Comparison of ENCODE assay signal across 31 cellular contexts in the genomic region with DNA sequence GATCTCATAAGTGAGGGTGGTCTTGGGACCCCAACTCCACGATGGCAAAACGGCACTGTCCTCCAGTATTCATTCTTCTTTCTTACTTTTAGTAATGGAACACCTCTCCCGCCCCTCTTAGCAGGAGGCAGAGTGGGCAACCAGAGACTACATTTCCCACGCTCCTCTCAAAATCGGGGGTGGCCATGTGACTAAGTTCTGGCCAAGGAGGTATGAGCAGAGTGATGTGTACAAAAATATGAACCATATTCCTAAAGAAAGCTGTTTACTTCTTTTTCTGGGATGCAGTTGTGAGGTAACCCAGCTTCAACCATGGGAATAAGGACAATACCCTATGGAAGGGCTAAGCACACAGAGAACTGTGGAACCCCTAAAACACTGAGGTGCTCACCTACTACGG. TPM values are rescaled to one million over a fixed set of nuclear protein-coding genes. Genes with fewer than 3 reads are reported as not detected.
DNase-seq lines count a peak whose midpoint lies in the region; ATAC-seq and TF ChIP-seq lines count a peak whose summit lies in the region.
"Had no signal": no experiment of that assay in that cellular context is flagged by ENCODE, and none has a peak within 500 bp of the region (broad histone marks: within the 10 kb centered on the region; RNA-seq: fewer than 3 reads in every experiment).

No MANE protein-coding gene starts in this region.

- TF ChIP-seq CTCF in MCF 10A (IDR thresholded peaks at IDR 0.05; ENCODE audit: unreplicated experiment) (no peak), mammary epithelial cell (conservative IDR thresholded peaks at IDR 0.05 in 1 of 2, IDR thresholded peaks at IDR 0.05 in 1 of 2; ENCODE audit: extremely low read depth in 1 of 2, insufficient read depth in 1 of 2, low read depth in 1 of 2, low read length in 2 of 2) (no peak), C4-2B (conservative IDR thresholded peaks at IDR 0.05) (no peak), WTC11 (IDR thresholded peaks at IDR 0.05) (no peak)

- CTCF ChIA-PET in MCF 10A (lab: Yijun Ruan, JAX) (no interaction called here), mammary epithelial cell (lab: Charles Lee; ENCODE audit: low non-redundant PET) (no interaction called here), WTC11 (lab: Charles Lee) (no interaction called here)

- no peaks in the 10 kb centered on the region for H4K20me1 ChIP-seq in mammary epithelial cell (ENCODE audit: insufficient read depth, low read length)

- no peak overlapping the region for H3K18ac ChIP-seq in mesenchymal stem cell (ENCODE audit: low read depth in 1 of 2, low read length in 2 of 2)

- H3K36me3 ChIP-seq in mammary epithelial cell (ENCODE audit: insufficient read depth, low read length) (peaks cover 2% of the 10 kb centered on the region), mesenchymal stem cell (ENCODE audit: control insufficient read depth in 1 of 2, insufficient read depth in 2 of 2, low read depth in 1 of 2, low read length in 2 of 2) (peaks cover 0 to 3% of the 10 kb centered on the region in 2 experiments)

- no peak overlapping the region for H2AK5ac ChIP-seq in mesenchymal stem cell (ENCODE audit: low read length, severe bottlenecking)

- H4K8ac ChIP-seq in mesenchymal stem cell (ENCODE audit: low read length): no peak overlapping the region

- H3K27me3 ChIP-seq in mammary epithelial cell (ENCODE audit: insufficient read depth, low read length) (no peaks in the 10 kb centered on the region), mesenchymal stem cell (ENCODE audit: control insufficient read depth in 1 of 2, insufficient read depth in 1 of 2, low read length in 2 of 2) (no peaks in the 10 kb centered on the region)
- H3K27me3 ChIP-seq: SJCRH30 had no signal

- no peak overlapping the region for H3K4ac ChIP-seq in mesenchymal stem cell (ENCODE audit: low read depth in 1 of 2, low read length in 2 of 2)

- H3K9me3 ChIP-seq in mammary epithelial cell (replicated peaks; ENCODE audit: insufficient read depth, low read length) (no peaks in the 10 kb centered on the region), mesenchymal stem cell (ENCODE audit: control insufficient read depth, low read length) (no peaks in the 10 kb centered on the region)
- H3K9me3 ChIP-seq: SJCRH30 had no signal

- H3K36me3 Mint-ChIP-seq in MCF 10A (ENCODE audit: insufficient read depth, unreplicated experiment): peaks cover 14% of the 10 kb centered on the region
- peaks cover 2% of the 10 kb centered on the region; the same call in 1 of the 2 replicates for H3K36me3 Mint-ChIP-seq in WTC11

- H3K27ac Mint-ChIP-seq in MCF 10A (ENCODE audit: low read depth, unreplicated experiment) (peak overlapping the region; percentile 89), WTC11 (peak overlapping the region; percentile 92)
- H3K27ac Mint-ChIP-seq: B cell, GM23338 had no signal

- H2BK12ac ChIP-seq in mesenchymal stem cell (ENCODE audit: low read length in 2 of 2): no peak overlapping the region

- H3K79me2 ChIP-seq in mammary epithelial cell (ENCODE audit: insufficient read depth, low read length): peaks cover 91% of the 10 kb centered on the region

- ATAC-seq in WTC11: no peak
- ATAC-seq: GM12878, GM23338, SK-N-SH treated with all-trans-retinoic acid at 6 μM for 48 hours had no signal

- H3K4me1 ChIP-seq in mammary epithelial cell (ENCODE audit: insufficient read depth, low read length) (peaks cover 57% of the 10 kb centered on the region), mesenchymal stem cell (ENCODE audit: control insufficient read depth, insufficient read depth, low read depth, low read length) (peaks cover 10% of the 10 kb centered on the region)
- H3K4me1 ChIP-seq: SJCRH30 had no signal

- H3K27ac ChIP-seq in mammary epithelial cell (ENCODE audit: insufficient read depth, low read depth, low read length) (no peak overlapping the region), C4-2B (peak overlapping the region; percentile 84; the same call in 1 of the 2 replicates), epithelial cell of prostate (peak overlapping the region; percentile 99), mesenchymal stem cell (ENCODE audit: low read length, poor library complexity, severe bottlenecking) (no peak overlapping the region)
- H3K27ac ChIP-seq: HL-60, SJCRH30 had no signal

- H3K14ac ChIP-seq in mesenchymal stem cell (ENCODE audit: low read length in 2 of 2): no peak overlapping the region

- in situ Hi-C loops in mammary epithelial cell (cut with MboI; ENCODE audit: low sequenced_read_pairs in 2 of 2): loop anchor here in 1 of 2 donors (25.0 kb wide), 1 partner anchor 315 kb away; a partner anchor contains a TSS

- H3K4me3 Mint-ChIP-seq in MCF 10A (ENCODE audit: unreplicated experiment): no peak overlapping the region
- H3K4me3 Mint-ChIP-seq in WTC11: no peak overlapping the region
- H3K4me3 Mint-ChIP-seq: B cell, CD14-positive monocyte, GM23338 had no signal

- H3K27me3 Mint-ChIP-seq in MCF 10A (ENCODE audit: insufficient read depth, unreplicated experiment): no peaks in the 10 kb centered on the region
- H3K27me3 Mint-ChIP-seq in WTC11 (ENCODE audit: low read depth): no peaks in the 10 kb centered on the region
- H3K27me3 Mint-ChIP-seq: B cell; CD8-positive, alpha-beta memory T cell had no signal

- H3K4me2 ChIP-seq in mammary epithelial cell (ENCODE audit: insufficient read depth, low read depth, low read length) (no peak overlapping the region), mesenchymal stem cell (ENCODE audit: low read length, poor library complexity, severe bottlenecking) (no peak overlapping the region)
- H3K4me2 ChIP-seq: GM23338 had no signal

- no peak for DNase-seq in MCF 10A (ENCODE audit: unreplicated experiment)
- DNase-seq in mammary epithelial cell: no peak
- DNase-seq in WTC11 (ENCODE audit: low spot score): no peak
- DNase-seq in epithelial cell of prostate (ENCODE audit: low read depth, low spot score): no peak
- DNase-seq in mesenchymal stem cell: no peak
- no peak for DNase-seq in SIG-M5 treated with dmso at 0.1 percent for 504 hours (lab: John Stamatoyannopoulos, UW; ENCODE audit: unreplicated experiment)
- DNase-seq in NOMO-1 treated with DMSO at 0.1 percent for 48 hours (lab: John Stamatoyannopoulos, UW; ENCODE audit: unreplicated experiment): no peak
- DNase-seq: CD8-positive, alpha-beta memory T cell; DMS 273 treated with DMSO at 0.1 percent for 48 hours; DMS79; EL; GDM1; HCEC 1CT; Kasumi-1; MV-4-11; NCI-H1105; NCI-H146; NCI-H1930; NCI-H2107; NCI-H446; NCI-H524 treated with DMSO at 0.1 percent for 48 hours; NCI-H82; NK-92 treated with Interleukin-12 subunit alpha and Interleukin-12 subunit beta, amount 100 ng/mL, for 24 hours; SJCRH30 had no signal

- H3K79me1 ChIP-seq in mesenchymal stem cell (replicated peaks; ENCODE audit: low read length, poor library complexity, severe bottlenecking): peaks cover 3% of the 10 kb centered on the region

- H3K4me3 ChIP-seq in mammary epithelial cell (replicated peaks in 1 of 3; ENCODE audit: insufficient read depth in 1 of 3, low read depth in 2 of 3, low read length in 3 of 3) (no peak overlapping the region), mesenchymal stem cell (ENCODE audit: insufficient read depth in 1 of 2, low read depth in 1 of 2, low read length in 2 of 2) (no peak overlapping the region)
- H3K4me3 ChIP-seq: GM12878, GM23338, SJCRH30 had no signal

- intact Hi-C loops in MCF 10A (cut with micrococcal nuclease) (no loop called here), mammary epithelial cell (cut with micrococcal nuclease) (no loop called here)

- no TSS peak for BruUV-seq in MCF 10A (replicated peaks; lab: Mats Ljungman, UMichigan)
- BruUV-seq in mammary epithelial cell (replicated peaks; lab: Mats Ljungman, UMichigan): no TSS peak

- no peak overlapping the region for H3K9ac ChIP-seq in mammary epithelial cell (ENCODE audit: insufficient read depth, low read length)
- no peak overlapping the region for H3K9ac ChIP-seq in mesenchymal stem cell (ENCODE audit: low read length)

- 89% methylated on average over 6 of the region's 6 CpGs for WGBS in mammary epithelial cell (ENCODE audit: low coverage, missing lambda C conversion rate)
- 98% methylated on average over 6 of the region's 6 CpGs for WGBS in mesenchymal stem cell

- no peak overlapping the region for H3K23ac ChIP-seq in mesenchymal stem cell (ENCODE audit: low read length in 2 of 2)

- H2AFZ ChIP-seq in mammary epithelial cell (ENCODE audit: low read depth, low read length): no peak overlapping the region
- H2AFZ ChIP-seq in mesenchymal stem cell (ENCODE audit: low read depth, low read length): no peak overlapping the region
- H2AFZ ChIP-seq: GM23338 had no signal

- H2BK15ac ChIP-seq in mesenchymal stem cell (ENCODE audit: low read depth, poor library complexity, severe bottlenecking): no peak overlapping the region

- POLR2A ChIA-PET in MCF 10A (lab: Yijun Ruan, JAX) (interaction anchor here (0.7 to 1.9 kb wide), 2 partner anchors 140 to 314 kb away, joined by 3 to 6 read pairs; a partner anchor contains a TSS), WTC11 (lab: Charles Lee) (no interaction called here)

- no peak overlapping the region for H2BK5ac ChIP-seq in mesenchymal stem cell (ENCODE audit: low read depth, low read length, poor library complexity, severe bottlenecking)

- H3K4me1 Mint-ChIP-seq in MCF 10A (ENCODE audit: insufficient read depth, unreplicated experiment) (peaks cover 48% of the 10 kb centered on the region), WTC11 (peaks cover 67% of the 10 kb centered on the region)

- H3K9me3 Mint-ChIP-seq in MCF 10A (ENCODE audit: unreplicated experiment): no peaks in the 10 kb centered on the region
- no peaks in the 10 kb centered on the region for H3K9me3 Mint-ChIP-seq in WTC11
- H3K9me3 Mint-ChIP-seq: CD14-positive monocyte; CD8-positive, alpha-beta memory T cell; GM23338 had no signal

- H2BK120ac ChIP-seq in mesenchymal stem cell (ENCODE audit: low read depth, low read length): no peak overlapping the region

- dilution Hi-C loops in mammary epithelial cell (cut with HindIII; ENCODE audit: low sequenced_read_pairs): no loop called here

- H4K91ac ChIP-seq in mesenchymal stem cell (ENCODE audit: low read length): no peak overlapping the region

TF ChIP-seq in WTC11, 78 proteins besides CTCF, POLR2A, EP300 and RAD21 (continues in another document):
- TF ChIP-seq ZNF232 (CRISPR knock-in tag; IDR thresholded peaks at IDR 0.05): no peak
- TF ChIP-seq, protein P1, sequence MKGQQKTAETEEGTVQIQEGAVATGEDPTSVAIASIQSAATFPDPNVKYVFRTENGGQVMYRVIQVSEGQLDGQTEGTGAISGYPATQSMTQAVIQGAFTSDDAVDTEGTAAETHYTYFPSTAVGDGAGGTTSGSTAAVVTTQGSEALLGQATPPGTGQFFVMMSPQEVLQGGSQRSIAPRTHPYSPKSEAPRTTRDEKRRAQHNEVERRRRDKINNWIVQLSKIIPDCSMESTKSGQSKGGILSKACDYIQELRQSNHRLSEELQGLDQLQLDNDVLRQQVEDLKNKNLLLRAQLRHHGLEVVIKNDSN (CRISPR knock-in tag; IDR thresholded peaks at IDR 0.05): peak; percentile 61; the same call in 1 of the 2 replicates

RNA-seq across cellular contexts. Expression of a gene that starts 12.8 kb away (rescaled TPM):
- total RNA-seq in MCF 10A (2022) (33.2 and 38.6 TPM in 2 replicates), mammary epithelial cell (10 to 100 TPM; 36.3 to 38.4 TPM), WTC11 (2021) (27.5 to 38.7 TPM (median 31.1 TPM) in 3 replicates)
- 17.9 TPM for polyA plus RNA-seq in mammary epithelial cell
- polyA minus RNA-seq in mammary epithelial cell: 27.6 TPM
- 19.2 TPM for polyA plus RNA-seq in mesenchymal stem cell (2013, experiment 1 of 2)
- 19.1 TPM for polyA plus RNA-seq in mesenchymal stem cell (2013, experiment 2 of 2)

Comparison
In these comparisons a context has a peak if more than half of its experiments do, and no peak if none do; other contexts are left out.
1. H3K27ac ChIP-seq: peak in C4-2B (single experiment) and epithelial cell of prostate (single experiment); none in mammary epithelial cell (single experiment) and mesenchymal stem cell (single experiment).